9 cellular contexts compared by ENCODE assay signal in the genomic region with DNA sequence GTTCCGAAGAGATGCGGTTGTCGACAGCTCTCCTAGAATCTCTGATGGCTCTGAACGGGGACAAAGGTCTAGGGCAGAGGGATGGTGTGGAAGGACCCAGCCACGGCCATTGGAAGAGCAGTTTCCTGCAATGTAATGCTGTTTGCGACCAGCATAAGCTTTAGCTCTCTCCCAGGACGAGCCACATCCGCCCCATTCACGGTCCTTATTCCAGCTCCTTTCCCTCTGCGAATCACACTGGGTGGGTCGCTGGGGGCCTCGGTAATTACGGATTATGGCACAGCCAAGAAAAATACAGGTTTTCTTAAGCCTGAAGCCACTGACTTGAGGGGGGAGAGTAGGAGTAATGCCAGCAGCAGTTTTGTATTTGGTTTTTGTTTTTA. TPM values are rescaled to one million over a fixed set of nuclear protein-coding genes. Genes with fewer than 3 reads are reported as not detected.
DNase-seq lines count a peak whose midpoint lies in the region; ATAC-seq, FAIRE-seq and TF ChIP-seq lines count a peak whose summit lies in the region.
"Had no signal": no experiment of that assay in that cellular context is flagged by ENCODE, and none has a peak within 500 bp of the region (broad histone marks: within the 10 kb centered on the region; RNA-seq: fewer than 3 reads in every experiment).

No MANE protein-coding gene starts in this region.

- no peaks in the 10 kb centered on the region for H3K9me1 ChIP-seq in endothelial cell of umbilical vein (replicated peaks; ENCODE audit: control insufficient read depth, extremely low read depth, insufficient read depth, low read length)

- TF ChIP-seq CTCF in GM06990 (IDR thresholded peaks at IDR 0.05; ENCODE audit: insufficient read depth, low read length, poor library complexity, severe bottlenecking) (no peak), endothelial cell of umbilical vein (IDR thresholded peaks at IDR 0.05; ENCODE audit: extremely low read depth in 1 of 2, insufficient read depth in 1 of 2, low read depth in 1 of 2, low read length in 2 of 2) (no peak)

- H3K9ac ChIP-seq in endothelial cell of umbilical vein (replicated peaks; ENCODE audit: extremely low read depth, insufficient read depth, low read length) = peak overlapping the region; percentile 93

- ATAC-seq in HG03378 (IDR thresholded peaks at IDR 0.05; ENCODE audit: unreplicated experiment) = peak; percentile 19
- peak; percentile 16 for ATAC-seq in T-helper 17 cell
- no peak for ATAC-seq in HG02840 (IDR thresholded peaks at IDR 0.05; ENCODE audit: low FRiP score, unreplicated experiment)

- H3K27me3 Mint-ChIP-seq in T-helper 17 cell = no peaks in the 10 kb centered on the region

- no peaks in the 10 kb centered on the region for H4K20me1 ChIP-seq in endothelial cell of umbilical vein (replicated peaks; ENCODE audit: control insufficient read depth, extremely low read depth, insufficient read depth, low read length)

- no TSS peak for BruUV-seq in endothelial cell of umbilical vein (replicated peaks; lab: Mats Ljungman, UMichigan)

- peaks cover 17% of the 10 kb centered on the region for H3K79me2 ChIP-seq in endothelial cell of umbilical vein (ENCODE audit: control insufficient read depth, insufficient read depth, low read length)

- peak overlapping the region; percentile 100 for H3K27ac Mint-ChIP-seq in T-helper 17 cell

- peak overlapping the region; percentile 89 for H3K4me2 ChIP-seq in endothelial cell of umbilical vein (ENCODE audit: insufficient read depth, low read length)

- H3K9me3 ChIP-seq in T-helper 17 cell (ENCODE audit: control insufficient read depth, low read length, poor library complexity, severe bottlenecking) (no peaks in the 10 kb centered on the region), endothelial cell of umbilical vein (replicated peaks; ENCODE audit: control insufficient read depth, insufficient read depth, low read length) (no peaks in the 10 kb centered on the region), muscle layer of duodenum (ENCODE audit: control insufficient read depth in 1 of 2, low read length in 2 of 2) (no peaks in the 10 kb centered on the region)

- H2AFZ ChIP-seq in endothelial cell of umbilical vein (ENCODE audit: low read depth, low read length) = peak overlapping the region; percentile 30

- H3K27me3 ChIP-seq in GM06990 (replicated peaks; ENCODE audit: control insufficient read depth, insufficient read depth, low read length) = no peaks in the 10 kb centered on the region
- H3K27me3 ChIP-seq in endothelial cell of umbilical vein (ENCODE audit: control insufficient read depth in 2 of 2, insufficient read depth in 2 of 2, low read length in 2 of 2) = no peaks in the 10 kb centered on the region
- H3K27me3 ChIP-seq in muscle layer of duodenum (ENCODE audit: low read depth, low read length) = peaks cover 38% of the 10 kb centered on the region

- peak; percentile 72 for FAIRE-seq in endothelial cell of umbilical vein (lab: Jason Lieb, UNC)
- FAIRE-seq: TTC549 had no signal

- peaks cover 46% of the 10 kb centered on the region for H3K4me1 Mint-ChIP-seq in T-helper 17 cell

- POLR2A ChIA-PET in endothelial cell of umbilical vein (lab: Charles Lee) = interaction anchor here (0.7 to 1.5 kb wide), 4 partner anchors 10 to 105 kb away, joined by 3 to 6 read pairs (median 5); no protein-coding TSS in a partner anchor

- peak overlapping the region; percentile 97 for H3K4me3 Mint-ChIP-seq in T-helper 17 cell

- H3K36me3 ChIP-seq in GM06990 (ENCODE audit: control insufficient read depth, insufficient read depth, low read length) (no peaks in the 10 kb centered on the region), endothelial cell of umbilical vein (ENCODE audit: control insufficient read depth in 2 of 2, extremely low read depth in 1 of 2, insufficient read depth in 2 of 2, low read length in 2 of 2) (no peaks in the 10 kb centered on the region), muscle layer of duodenum (ENCODE audit: control insufficient read depth in 1 of 2, insufficient read depth in 2 of 2, low read length in 2 of 2) (no peaks in the 10 kb centered on the region)

- H3K27ac ChIP-seq in endothelial cell of umbilical vein (ENCODE audit: insufficient read depth, low read depth, low read length) (peak overlapping the region; percentile 93), muscle layer of duodenum (ENCODE audit: low read length) (peak overlapping the region; percentile 85)

- peaks cover 3% of the 10 kb centered on the region for H3K36me3 Mint-ChIP-seq in T-helper 17 cell (ENCODE audit: low read depth)

- H3K4me3 ChIP-seq in GM06990 (replicated peaks; ENCODE audit: low read depth, low read length) (peak overlapping the region; percentile 64), endothelial cell of umbilical vein (replicated peaks in 1 of 3; ENCODE audit: insufficient read depth in 1 of 3, low read depth in 1 of 3, low read length in 3 of 3) (peak overlapping the region; percentile 47 to 81 (median 65)), muscle layer of duodenum (ENCODE audit: low read depth in 1 of 2, low read length in 2 of 2) (peak overlapping the region; percentile 57 to 66)

- intact Hi-C loops in endothelial cell of umbilical vein (cut with micrococcal nuclease) = loop anchor here (1.0 to 5.0 kb wide), 4 partner anchors 9 to 105 kb away; partner anchors contain the start of genes ANXA2R and ZNF131

- CTCF ChIA-PET in endothelial cell of umbilical vein (lab: Charles Lee) = interaction anchor here (0.7 to 6.3 kb wide), 9 partner anchors 9 to 109 kb away, joined by 3 to 77 read pairs (median 15); no protein-coding TSS in a partner anchor

- DNase-seq in GM06990 (ENCODE audit: extremely low read depth, insufficient read length) (no peak), T-helper 17 cell (peak in 2 of 3 donors; percentile 22 to 23), endothelial cell of umbilical vein (ENCODE audit: low read depth, low spot score) (peak; percentile 69), HPDE6-E6E7 (ENCODE audit: extremely low spot score) (no peak), NCI-H345 treated with DMSO at 0.1 percent for 48 hours (lab: John Stamatoyannopoulos, UW; ENCODE audit: unreplicated experiment) (no peak)

- H3K4me1 ChIP-seq in endothelial cell of umbilical vein (ENCODE audit: control insufficient read depth, extremely low read depth, insufficient read depth, low read length) (peaks cover 19% of the 10 kb centered on the region), muscle layer of duodenum (ENCODE audit: control insufficient read depth in 1 of 2, insufficient read depth in 2 of 2, low read length in 2 of 2) (peaks cover 0 to 3% of the 10 kb centered on the region in 2 donors)

- TF ChIP-seq POLR2A in endothelial cell of umbilical vein (IDR thresholded peaks at IDR 0.05; ENCODE audit: low read depth, low read length) = no peak

- dilution Hi-C loops in endothelial cell of umbilical vein (cut with MboI; ENCODE audit: extremely low pct_ligation_motif_present, low sequenced_read_pairs) = no loop called here

TF ChIP-seq in endothelial cell of umbilical vein, 7 proteins besides CTCF, POLR2A, EP300 and RAD21:
- no peak for TF ChIP-seq MYC (IDR thresholded peaks at IDR 0.05; ENCODE audit: low read depth, low read length)
- TF ChIP-seq POLR2AphosphoS5 (IDR thresholded peaks at IDR 0.05; ENCODE audit: insufficient read depth, low read depth, low read length) = no peak
- no peak for TF ChIP-seq JUN (IDR thresholded peaks at IDR 0.05; ENCODE audit: borderline replicate concordance, insufficient read depth, insufficient read length, low read depth)
- no peak for TF ChIP-seq GATA2 (IDR thresholded peaks at IDR 0.05; ENCODE audit: insufficient read depth, insufficient read length, low read depth, low read length)
- no peak for TF ChIP-seq MAX (IDR thresholded peaks at IDR 0.05; ENCODE audit: insufficient read depth, insufficient read length)
- TF ChIP-seq FOS (IDR thresholded peaks at IDR 0.05; ENCODE audit: borderline replicate concordance, insufficient read depth, low read length) = no peak
- TF ChIP-seq EZH2 (IDR thresholded peaks at IDR 0.05; ENCODE audit: borderline replicate concordance, low read depth, low read length, severe bottlenecking) = no peak

RNA-seq across cellular contexts. Expression of gene ANXA2R, which starts 22.7 kb away (rescaled TPM):
- 10 to 100 TPM; 33.0 to 44.0 TPM for total RNA-seq in T-helper 17 cell
- 6.6 and 8.1 TPM in 2 replicates for total RNA-seq in endothelial cell of umbilical vein
- 10.4 and 11.1 TPM in 2 replicates for polyA plus RNA-seq in endothelial cell of umbilical vein
- 8.6 and 9.1 TPM in 2 replicates for polyA plus RNA-seq in endothelial cell of umbilical vein (2011; cell fraction: cytosol; rRNA removed)
- 6.8 and 7.3 TPM in 2 replicates for polyA plus RNA-seq in endothelial cell of umbilical vein (2011; cell fraction: nucleus; rRNA removed)
- polyA plus RNA-seq in endothelial cell of umbilical vein (2012) = 3.9 and 4.3 TPM in 2 replicates
- polyA minus RNA-seq in endothelial cell of umbilical vein = 7.2 and 7.3 TPM in 2 replicates
- polyA minus RNA-seq in endothelial cell of umbilical vein (2011; cell fraction: cytosol; rRNA and poly(A)+ RNA removed) = 1.2 TPM
- 12.9 and 14.0 TPM in 2 replicates for polyA minus RNA-seq in endothelial cell of umbilical vein (2011; cell fraction: nucleus; rRNA and poly(A)+ RNA removed)

Comparison
In these comparisons a context has a peak if more than half of its experiments do, and no peak if none do; other contexts are left out.
1. DNase-seq: peak in T-helper 17 cell (2 of 3) and endothelial cell of umbilical vein (single experiment); none in GM06990 (single experiment), HPDE6-E6E7 (single experiment) and NCI-H345 treated with DMSO at 0.1 percent for 48 hours (single experiment).
2. Peak in every context shown above with its lines, with median percentiles within 50 percentile points of each other: H3K4me3 ChIP-seq.